Comparison of ENCODE assay signal across 31 cellular contexts in genomic region chr2:24530796-24531195, GRCh38.
"Had no signal": no experiment of that assay in that cellular context is flagged by ENCODE, and none has a peak within 500 bp of the region (broad histone marks: within the 10 kb centered on the region; RNA-seq: fewer than 3 reads in every experiment).

No MANE protein-coding gene starts in this region.

- H3K27me3 Mint-ChIP-seq: naive thymus-derived CD4-positive, alpha-beta T cell; progenitor cell of endocrine pancreas; stimulated activated memory B cell treated with anti-CD40 and anti-IgM and Interleukin-4, amounts not matched to agents 10 μg/mL and 1 μg/mL and 100 μg/mL, for 72 hours; stimulated activated naive CD8-positive, alpha-beta T cell treated with anti-CD3 and anti-CD28 coated beads, Interleukin-15, amount 100 ng/mL, for 72 hours; type B pancreatic cell had no signal

- H3K4me3 ChIP-seq: neural progenitor cell, ovary, psoas muscle, right lobe of liver, sigmoid colon, smooth muscle cell, spleen, suprapubic skin, testis, tibial artery, transverse colon, upper lobe of right lung, uterus had no signal

- H3K4me1 ChIP-seq: neural progenitor cell, parathyroid adenoma, psoas muscle, right lobe of liver, sigmoid colon, suprapubic skin, testis, tibial artery, upper lobe of right lung, uterus had no signal

- H3K4me1 Mint-ChIP-seq: neural progenitor cell had no signal

- H3K36me3 ChIP-seq: neural progenitor cell, ovary, right lobe of liver, sigmoid colon, spleen, suprapubic skin, tibial artery, transverse colon, upper lobe of right lung, uterus had no signal

- H3K27ac ChIP-seq: neural progenitor cell, ovary, parathyroid adenoma, psoas muscle, right lobe of liver, sigmoid colon, spleen, suprapubic skin, testis, tibial artery, transverse colon, upper lobe of right lung, uterus had no signal

- H3K27ac Mint-ChIP-seq: nephron; neural progenitor cell; progenitor cell of endocrine pancreas; stimulated activated memory B cell treated with anti-CD40 and anti-IgM and Interleukin-4, amounts not matched to agents 10 μg/mL and 1 μg/mL and 100 μg/mL, for 72 hours; stimulated activated naive CD8-positive, alpha-beta T cell treated with anti-CD3 and anti-CD28 coated beads, Interleukin-15, amount 100 ng/mL, for 72 hours; type B pancreatic cell had no signal

- DNase-seq: naive thymus-derived CD4-positive, alpha-beta T cell; occipital lobe; ovary; posterior cingulate gyrus; psoas muscle; right cardiac atrium; right lobe of liver; sigmoid colon; spleen; stimulated activated CD4-positive, alpha-beta T cell treated with anti-CD3 and anti-CD28 coated beads, Interleukin-12 subunit alpha, Interleukin-12 subunit beta, amount 100 ng/mL, for 4 hours; stimulated activated CD4-positive, alpha-beta T cell treated with anti-CD3 and anti-CD28 coated beads, Interleukin-1b, Interleukin-23, amount 100 ng/mL, for 48 hours; stimulated activated CD4-positive, alpha-beta T cell treated with anti-CD3 and anti-CD28 coated beads, Interleukin-4, amount 100 ng/mL, for 1 hour; stimulated activated CD4-positive, alpha-beta T cell treated with anti-CD3 and anti-CD28 coated beads, Interleukin-4, amount 100 ng/mL, for 4 hours; stimulated activated CD8-positive, alpha-beta memory T cell treated with anti-CD3 and anti-CD28 coated beads, Interleukin-4, amount 100 ng/mL, for 48 hours; stimulated activated naive CD4-positive, alpha-beta T cell; stimulated activated naive CD8-positive, alpha-beta T cell treated with anti-CD3 and anti-CD28 coated beads, Interleukin-15, amount 100 ng/mL, for 72 hours; stimulated activated naive CD8-positive, alpha-beta T cell treated with anti-CD3 and anti-CD28 coated beads, Interleukin-15, Interleukin-2, amounts not matched to agents 100 U/mL and 50 U/mL, for 24 hours; substantia nigra; testis; tibial artery; transverse colon; upper lobe of right lung; uterus had no signal

- H3K27me3 ChIP-seq: neural progenitor cell, ovary, right lobe of liver, sigmoid colon, spleen, suprapubic skin, testis, tibial artery, transverse colon, upper lobe of right lung, uterus had no signal

- ATAC-seq: naive thymus-derived CD4-positive, alpha-beta T cell; psoas muscle; right cardiac atrium; right lobe of liver; stimulated activated memory B cell treated with anti-CD40 and anti-IgM and Interleukin-4, amounts not matched to agents 10 μg/mL and 1 μg/mL and 100 μg/mL, for 72 hours; stimulated activated naive CD8-positive, alpha-beta T cell treated with anti-CD3 and anti-CD28 coated beads, Interleukin-15, amount 100 ng/mL, for 72 hours; stimulated activated naive CD8-positive, alpha-beta T cell treated with anti-CD3 and anti-CD28 coated beads, Interleukin-15, Interleukin-2, amounts not matched to agents 100 U/mL and 50 U/mL, for 24 hours; upper lobe of right lung had no signal

- H3K9me3 ChIP-seq: ovary, right lobe of liver, sigmoid colon, testis, upper lobe of right lung, uterus had no signal

- H3K4me3 Mint-ChIP-seq: nephron; neural progenitor cell; stimulated activated memory B cell treated with anti-CD40 and anti-IgM and Interleukin-4, amounts not matched to agents 10 μg/mL and 1 μg/mL and 100 μg/mL, for 72 hours; stimulated activated naive CD8-positive, alpha-beta T cell treated with anti-CD3 and anti-CD28 coated beads, Interleukin-15, amount 100 ng/mL, for 72 hours; type B pancreatic cell had no signal
